8 cellular contexts compared by ENCODE assay signal in genomic region chr20:13220194-13220856, GRCh38. TPM values are rescaled to one million over a fixed set of nuclear protein-coding genes. Genes with fewer than 3 reads are reported as not detected.
DNase-seq lines count a peak whose midpoint lies in the region; ATAC-seq and TF ChIP-seq lines count a peak whose summit lies in the region.

No MANE protein-coding gene starts in this region.

- H3K9me3 ChIP-seq in CD4-positive, alpha-beta T cell (ENCODE audit: control insufficient read depth, low read length) = no peaks in the 10 kb centered on the region
- no peaks in the 10 kb centered on the region for H3K9me3 ChIP-seq in upper lobe of right lung

- no peaks in the 10 kb centered on the region for H3K36me3 Mint-ChIP-seq in CD4-positive, alpha-beta T cell (ENCODE audit: low read depth)
- no peaks in the 10 kb centered on the region for H3K36me3 Mint-ChIP-seq in natural killer cell

- H3K9ac ChIP-seq in KMS-11 = no peak overlapping the region

- peak; percentile 13 for ATAC-seq in CD4-positive, alpha-beta T cell (ENCODE audit: poor library complexity)
- peak in 1 of 3 donors; percentile 14 for ATAC-seq in natural killer cell
- ATAC-seq in upper lobe of right lung = peak; percentile 71
- no peak for ATAC-seq in HG03039 (IDR thresholded peaks at IDR 0.05; ENCODE audit: unreplicated experiment)

- H3K9me3 Mint-ChIP-seq in CD4-positive, alpha-beta T cell = no peaks in the 10 kb centered on the region
- no peaks in the 10 kb centered on the region for H3K9me3 Mint-ChIP-seq in natural killer cell

- no peaks in the 10 kb centered on the region for H3K4me1 ChIP-seq in KMS-11 (ENCODE audit: low read depth, poor library complexity, severe bottlenecking)
- H3K4me1 ChIP-seq in upper lobe of right lung = peaks cover 12% of the 10 kb centered on the region

- peaks cover 53% of the 10 kb centered on the region for H3K27me3 Mint-ChIP-seq in CD4-positive, alpha-beta T cell
- peaks cover 61 to 64% of the 10 kb centered on the region in 2 donors for H3K27me3 Mint-ChIP-seq in natural killer cell (ENCODE audit: low read depth in 2 of 2)

- intact Hi-C loops in CD4-positive, alpha-beta T cell (cut with DNase I, micrococcal nuclease) = loop anchor here in 1 of 2 experiments (1.0 kb wide), 1 partner anchor 42 kb away; no protein-coding TSS in a partner anchor
- intact Hi-C loops in natural killer cell (cut with micrococcal nuclease) = no loop called here
- intact Hi-C loops in upper lobe of right lung (cut with DNase I) = no loop called here

- TF ChIP-seq CTCF in CD4-positive, alpha-beta T cell (IDR thresholded peaks at IDR 0.05) = no peak
- TF ChIP-seq CTCF in KMS-11 (conservative IDR thresholded peaks at IDR 0.05; ENCODE audit: low read depth, low read length) (no peak), fibroblast of pulmonary artery (IDR thresholded peaks at IDR 0.05; ENCODE audit: low read length, missing control alignments) (no peak), natural killer cell (IDR thresholded peaks at IDR 0.05) (no peak), upper lobe of right lung (IDR thresholded peaks at IDR 0.05) (no peak)

- POLR2A ChIA-PET in CD4-positive, alpha-beta T cell (lab: Charles Lee) = interaction anchor here (0.5 to 2.0 kb wide), 4 partner anchors 28 to 42 kb away, joined by 3 to 13 read pairs (median 5); no protein-coding TSS in a partner anchor

- peak overlapping the region; percentile 43 for H3K27ac Mint-ChIP-seq in CD4-positive, alpha-beta T cell
- no peak overlapping the region for H3K27ac Mint-ChIP-seq in natural killer cell

- H2AFZ ChIP-seq in KMS-11 (ENCODE audit: low read depth) = peak overlapping the region; percentile 49

- H3K4me2 ChIP-seq in KMS-11 = peak overlapping the region; percentile 36; the same call in 1 of the 2 replicates

- H3K27me3 ChIP-seq in CD4-positive, alpha-beta T cell (ENCODE audit: control insufficient read depth, insufficient read depth, low read length) = peaks cover 16% of the 10 kb centered on the region
- H3K27me3 ChIP-seq in KMS-11 (ENCODE audit: insufficient read depth, low read depth) (no peaks in the 10 kb centered on the region), upper lobe of right lung (peaks cover 18% of the 10 kb centered on the region)

- peaks cover 21% of the 10 kb centered on the region for H3K4me1 Mint-ChIP-seq in CD4-positive, alpha-beta T cell (ENCODE audit: low read depth)
- H3K4me1 Mint-ChIP-seq in natural killer cell = peaks cover 15 to 25% of the 10 kb centered on the region in 2 donors

- no peak overlapping the region for H3K27ac ChIP-seq in CD4-positive, alpha-beta T cell (ENCODE audit: low read depth, low read length)
- no peak overlapping the region for H3K27ac ChIP-seq in KMS-11
- peak overlapping the region; percentile 51 for H3K27ac ChIP-seq in upper lobe of right lung

- H3K79me2 ChIP-seq in KMS-11 (ENCODE audit: insufficient read depth, low read depth) = no peaks in the 10 kb centered on the region

- DNase-seq in CD4-positive, alpha-beta T cell = peak in 9 of 10 experiments; percentile 5 to 44 (median 18)
- DNase-seq in activated T-cell treated with anti-CD3 and anti-CD28 coated beads, Interleukin-2, amount 50 U/mL, for 1 hour = peak; percentile 50
- DNase-seq in fibroblast of pulmonary artery (ENCODE audit: low read depth) (peak; percentile 26), natural killer cell (no peak), upper lobe of right lung (peak; percentile 75), NCI-H1694 treated with DMSO at 0.1 percent for 48 hours (lab: John Stamatoyannopoulos, UW) (no peak)

- H3K4me3 ChIP-seq in KMS-11 (IDR thresholded peaks at IDR 0.05; ENCODE audit: insufficient read depth, low read depth, low read length) = no peak overlapping the region
- H3K4me3 ChIP-seq in fibroblast of pulmonary artery (replicated peaks; ENCODE audit: low read depth, low read length) = peak overlapping the region; percentile 34
- H3K4me3 ChIP-seq in upper lobe of right lung = peak overlapping the region; percentile 55

- H3K36me3 ChIP-seq in KMS-11 (ENCODE audit: insufficient read depth) (no peaks in the 10 kb centered on the region), upper lobe of right lung (no peaks in the 10 kb centered on the region)

- CTCF ChIA-PET in CD4-positive, alpha-beta T cell (lab: Charles Lee) = interaction anchor here (1.3 kb wide), 1 partner anchor 41 kb away, joined by 3 read pairs; no protein-coding TSS in a partner anchor

- H3K4me3 Mint-ChIP-seq in CD4-positive, alpha-beta T cell = peak overlapping the region; percentile 88
- H3K4me3 Mint-ChIP-seq in natural killer cell = peak overlapping the region; percentile 81

- H4K20me1 ChIP-seq in KMS-11 (ENCODE audit: insufficient read depth) = no peaks in the 10 kb centered on the region

RNA-seq across cellular contexts. Expression of gene ISM1, which starts 0.7 kb away (rescaled TPM):
- total RNA-seq in CD4-positive, alpha-beta T cell = 1 to 10 TPM in 1 of 2 experiments, under 1 TPM in 1; 0.87 to 1.1 TPM
- total RNA-seq in natural killer cell = under 1 TPM in 1 of 3 donors, not detected in 2; 0.13 TPM
- total RNA-seq in upper lobe of right lung = 4.1 TPM

Comparison
In these comparisons a context has a peak if more than half of its experiments do, and no peak if none do; other contexts are left out.
1. DNase-seq: peak in CD4-positive, alpha-beta T cell (9 of 10), activated T-cell treated with anti-CD3 and anti-CD28 coated beads, Interleukin-2, amount 50 U/mL, for 1 hour (single experiment), fibroblast of pulmonary artery (single experiment) and upper lobe of right lung (single experiment); none in natural killer cell (single experiment) and NCI-H1694 treated with DMSO at 0.1 percent for 48 hours (single experiment).